13 cellular contexts compared by ENCODE assay signal in the genomic region with DNA sequence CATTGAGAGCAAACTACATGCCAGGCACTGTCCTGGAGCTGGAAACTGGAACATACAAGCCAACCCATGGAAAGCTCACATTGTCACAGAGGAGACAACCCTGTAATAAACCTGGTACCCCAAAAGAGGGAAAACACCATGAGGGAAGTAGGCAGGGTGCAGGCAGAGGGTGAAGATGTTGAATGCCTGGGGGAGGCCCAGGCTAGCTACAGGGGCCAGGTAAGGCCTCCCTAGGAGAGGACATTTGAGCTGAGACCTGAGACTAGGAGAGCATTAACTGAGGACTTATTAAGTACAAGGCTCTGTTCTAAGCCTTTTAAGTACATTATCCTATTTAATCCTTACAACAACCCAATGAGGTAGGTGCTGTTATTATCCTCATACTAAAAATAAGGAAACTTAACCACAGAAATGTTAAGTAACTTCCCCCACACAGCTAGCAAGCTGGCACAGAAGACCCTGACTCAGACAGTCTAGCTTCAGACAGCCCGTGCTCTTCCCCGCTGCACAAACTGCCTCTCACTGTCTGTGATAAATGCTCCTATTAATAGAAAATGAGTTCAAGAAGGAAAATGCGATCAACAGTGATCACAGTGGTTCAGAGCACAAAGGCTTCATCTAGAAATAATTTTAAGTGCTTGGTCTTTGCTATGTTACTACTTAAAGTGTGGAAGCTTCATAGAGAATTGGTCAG. TPM values are rescaled to one million over a fixed set of nuclear protein-coding genes. Genes with fewer than 3 reads are reported as not detected.
DNase-seq lines count a peak whose midpoint lies in the region; ATAC-seq and TF ChIP-seq lines count a peak whose summit lies in the region.
"Had no signal": no experiment of that assay in that cellular context is flagged by ENCODE, and none has a peak within 500 bp of the region (broad histone marks: within the 10 kb centered on the region; RNA-seq: fewer than 3 reads in every experiment).

No MANE protein-coding gene starts in this region.

- no peak overlapping the region for H2BK20ac ChIP-seq in H9 (ENCODE audit: low read depth, low read length, poor library complexity, severe bottlenecking)

- H3K4me1 Mint-ChIP-seq in Caco-2 (ENCODE audit: low read depth, unreplicated experiment), result peaks cover 53% of the 10 kb centered on the region
- peaks cover 67% of the 10 kb centered on the region for H3K4me1 Mint-ChIP-seq in endodermal cell
- peaks cover 68 to 69% of the 10 kb centered on the region in 2 experiments for H3K4me1 Mint-ChIP-seq in H9
- H3K4me1 Mint-ChIP-seq: activated naive CD8-positive, alpha-beta T cell treated with anti-CD3 and anti-CD28 coated beads for 36 hours had no signal

- H3K14ac ChIP-seq in H9 (ENCODE audit: insufficient read depth, low read length), result no peak overlapping the region

- H3K23ac ChIP-seq in H9 (ENCODE audit: insufficient read length, low read depth, low read length), result no peak overlapping the region

- H3K23me2 ChIP-seq in H9 (ENCODE audit: insufficient read length, low read depth, low read length, poor library complexity, severe bottlenecking), result no peaks in the 10 kb centered on the region

- no peak overlapping the region for H3K4me3 Mint-ChIP-seq in Caco-2 (ENCODE audit: unreplicated experiment)
- H3K4me3 Mint-ChIP-seq in endodermal cell, result no peak overlapping the region
- no peak overlapping the region for H3K4me3 Mint-ChIP-seq in H9
- H3K4me3 Mint-ChIP-seq: activated naive CD8-positive, alpha-beta T cell treated with anti-CD3 and anti-CD28 coated beads for 36 hours had no signal

- 71 to 74% methylated on average over 1 to 3 of the region's 3 CpGs for WGBS in endodermal cell (ENCODE audit: insufficient coverage in 1 of 2, insufficient read length in 1 of 2), 2 experiments
- no CpG with 5 or more reads among the region's 3 CpGs for WGBS in H9 (ENCODE audit: extremely low coverage, insufficient read length, low lambda C conversion rate)

- no peaks in the 10 kb centered on the region for H3K79me1 ChIP-seq in H9 (ENCODE audit: insufficient read depth, low read depth, low read length, poor library complexity, severe bottlenecking)

- no peak overlapping the region for H4K8ac ChIP-seq in H9 (replicated peaks; ENCODE audit: insufficient read length, low read depth, low read length)

- H3K27ac ChIP-seq in endodermal cell (ENCODE audit: low read depth, low read length), result peak overlapping the region; percentile 73
- peak overlapping the region; percentile 82 for H3K27ac ChIP-seq in osteoblast (ENCODE audit: low read depth, low read length)
- no peak overlapping the region for H3K27ac ChIP-seq in H9 (ENCODE audit: insufficient read length, low read depth, low read length)
- H3K27ac ChIP-seq: esophagus squamous epithelium had no signal

- H3K9ac ChIP-seq in endodermal cell (ENCODE audit: extremely low read depth, low read length, poor library complexity, severe bottlenecking) (peak overlapping the region; percentile 74), H9 (ENCODE audit: extremely low read depth, insufficient read length, low read length) (no peak overlapping the region)

- no peak overlapping the region for H2BK12ac ChIP-seq in H9 (ENCODE audit: insufficient read length, low read depth, low read length)

- DNase-seq in Caco-2 (no peak), NOMO-1 treated with DMSO at 0.1 percent for 48 hours (lab: John Stamatoyannopoulos, UW; ENCODE audit: unreplicated experiment) (peak; percentile 74), endodermal cell (peak; percentile 45), osteoblast (ENCODE audit: insufficient read length, low spot score, missing footprints) (peak; percentile 86), DMS153 treated with DMSO at 0.1 percent for 48 hours (lab: John Stamatoyannopoulos, UW; ENCODE audit: unreplicated experiment) (no peak), left colon (no peak), NCI-H146 treated with DMSO at 0.1 percent for 48 hours (lab: John Stamatoyannopoulos, UW; ENCODE audit: unreplicated experiment) (no peak), H9 (no peak)
- DNase-seq: activated CD4-positive, alpha-beta T cell treated with anti-CD3 and anti-CD28 coated beads for 4 hours; activated naive CD8-positive, alpha-beta T cell treated with anti-CD3 and anti-CD28 coated beads for 36 hours; DMS79 treated with DMSO at 0.1 percent for 48 hours; esophagus squamous epithelium; NCI-H526 treated with DMSO at 0.1 percent for 48 hours had no signal

- no TSS peak for BruUV-seq in Caco-2 (replicated peaks; lab: Mats Ljungman, UMichigan)

- H3K4me1 ChIP-seq in Caco-2 (peaks cover 48% of the 10 kb centered on the region), endodermal cell (ENCODE audit: control insufficient read depth, insufficient read depth, low read length) (peaks cover 28% of the 10 kb centered on the region), osteoblast (ENCODE audit: insufficient read depth, low read length) (peaks cover 53% of the 10 kb centered on the region), H9 (ENCODE audit: insufficient read depth, low read length) (peaks cover 26% of the 10 kb centered on the region)

- no peak for ATAC-seq in left colon

- no peak overlapping the region for H4K5ac ChIP-seq in H9 (ENCODE audit: insufficient read length, low read depth, low read length)

- CTCF ChIA-PET in Caco-2 (lab: Charles Lee), result interaction anchor here (0.6 to 1.7 kb wide), 2 partner anchors 72 to 121 kb away, joined by 3 to 5 read pairs; no protein-coding TSS in a partner anchor

- H3K36me3 Mint-ChIP-seq in Caco-2 (ENCODE audit: insufficient read depth, unreplicated experiment), result no peaks in the 10 kb centered on the region
- H3K36me3 Mint-ChIP-seq in endodermal cell (ENCODE audit: low read depth), result peaks cover 18% of the 10 kb centered on the region
- peaks cover 22 to 31% (median 25%) of the 10 kb centered on the region in 3 experiments for H3K36me3 Mint-ChIP-seq in H9 (ENCODE audit: insufficient read depth in 1 of 3, low read depth in 3 of 3)

- H3K56ac ChIP-seq in H9 (ENCODE audit: insufficient read length, low read depth, low read length), result no peak overlapping the region

- intact Hi-C loops in Caco-2 (cut with micrococcal nuclease; ENCODE audit: unreplicated experiment) (no loop called here), left colon (cut with DNase I, micrococcal nuclease) (no loop called here)

- TF ChIP-seq CTCF in Caco-2 (IDR thresholded peaks at IDR 0.05; ENCODE audit: insufficient read depth in 1 of 2, low read depth in 1 of 2, low read length in 1 of 2, severe bottlenecking in 1 of 2, unreplicated experiment in 1 of 2) (no peak), endodermal cell (conservative IDR thresholded peaks at IDR 0.05) (no peak), osteoblast (IDR thresholded peaks at IDR 0.05; ENCODE audit: extremely low read depth, low read depth, low read length) (no peak), H9 (conservative IDR thresholded peaks at IDR 0.05) (no peak)

- no peak overlapping the region for H3T11ph ChIP-seq in H9 (ENCODE audit: low read length)

- H3K18ac ChIP-seq in H9 (ENCODE audit: insufficient read length, low read depth, low read length), result no peak overlapping the region

- H3K27ac Mint-ChIP-seq in Caco-2 (ENCODE audit: unreplicated experiment), result peak overlapping the region; percentile 34
- peak overlapping the region; percentile 91 for H3K27ac Mint-ChIP-seq in endodermal cell
- peak overlapping the region in 1 of 3 experiments; percentile 62; a peak in 3 of 7 replicates for H3K27ac Mint-ChIP-seq in H9
- H3K27ac Mint-ChIP-seq: activated naive CD8-positive, alpha-beta T cell treated with anti-CD3 and anti-CD28 coated beads for 36 hours had no signal

- POLR2A ChIA-PET in Caco-2 (lab: Charles Lee), result interaction anchor here (0.6 kb wide), 1 partner anchor 51 kb away, joined by 4 read pairs; no protein-coding TSS in a partner anchor

- H3K4ac ChIP-seq in H9 (ENCODE audit: low read depth, low read length), result no peak overlapping the region

- H4K20me1 ChIP-seq in osteoblast (ENCODE audit: insufficient read depth, low read length) (no peaks in the 10 kb centered on the region), H9 (ENCODE audit: control insufficient read depth, insufficient read depth, insufficient read length) (no peaks in the 10 kb centered on the region)

- no peaks in the 10 kb centered on the region for H3K27me3 Mint-ChIP-seq in Caco-2 (ENCODE audit: insufficient read depth, unreplicated experiment)
- H3K27me3 Mint-ChIP-seq in endodermal cell (ENCODE audit: insufficient read depth), result no peaks in the 10 kb centered on the region
- H3K27me3 Mint-ChIP-seq in H9 (ENCODE audit: low read depth), result no peaks in the 10 kb centered on the region
- H3K27me3 Mint-ChIP-seq: activated naive CD8-positive, alpha-beta T cell treated with anti-CD3 and anti-CD28 coated beads for 36 hours had no signal

- H2BK15ac ChIP-seq in H9 (ENCODE audit: low read depth, low read length), result no peak overlapping the region

- H3K4me3 ChIP-seq in Caco-2 (ENCODE audit: low read depth, low read length) (no peak overlapping the region), endodermal cell (ENCODE audit: low read length) (no peak overlapping the region), osteoblast (ENCODE audit: insufficient read depth, low read length) (no peak overlapping the region)
- H3K4me3 ChIP-seq: esophagus squamous epithelium had no signal

- H3K4me2 ChIP-seq in osteoblast (ENCODE audit: insufficient read depth, low read length) (peak overlapping the region; percentile 35), H9 (ENCODE audit: insufficient read depth, insufficient read length, low read length) (no peak overlapping the region)

- H3K9me3 ChIP-seq in Caco-2, result no peaks in the 10 kb centered on the region
- no peaks in the 10 kb centered on the region for H3K9me3 ChIP-seq in endodermal cell (ENCODE audit: control insufficient read depth, low read length)
- H3K9me3 ChIP-seq in osteoblast (ENCODE audit: low read depth, low read length), result no peaks in the 10 kb centered on the region
- H3K9me3 ChIP-seq in H9 (ENCODE audit: control insufficient read depth, low read depth, low read length), result no peaks in the 10 kb centered on the region
- H3K9me3 ChIP-seq: esophagus squamous epithelium had no signal

- H2BK5ac ChIP-seq in H9 (ENCODE audit: insufficient read length, low read length), result no peak overlapping the region

- H2AK5ac ChIP-seq in H9 (ENCODE audit: insufficient read length, low read length), result no peak overlapping the region

- H3K9me3 Mint-ChIP-seq in Caco-2 (ENCODE audit: unreplicated experiment) (no peaks in the 10 kb centered on the region), endodermal cell (no peaks in the 10 kb centered on the region), H9 (no peaks in the 10 kb centered on the region)
- H3K9me3 Mint-ChIP-seq: activated naive CD8-positive, alpha-beta T cell treated with anti-CD3 and anti-CD28 coated beads for 36 hours had no signal

- no peak overlapping the region for H2BK120ac ChIP-seq in H9 (ENCODE audit: low read depth, low read length, poor library complexity, severe bottlenecking)

- H3K79me2 ChIP-seq in osteoblast (ENCODE audit: insufficient read depth, low read length), result no peaks in the 10 kb centered on the region
- H3K79me2 ChIP-seq in H9 (ENCODE audit: insufficient read depth, low read length), result no peaks in the 10 kb centered on the region

- H3K36me3 ChIP-seq in Caco-2 (ENCODE audit: control insufficient read depth, insufficient read depth, low read length), result no peaks in the 10 kb centered on the region; the same call in 1 of the 2 replicates
- no peaks in the 10 kb centered on the region for H3K36me3 ChIP-seq in endodermal cell (ENCODE audit: control insufficient read depth, insufficient read depth, low read length)
- peaks cover 4% of the 10 kb centered on the region for H3K36me3 ChIP-seq in osteoblast (ENCODE audit: insufficient read depth, low read length)
- H3K36me3 ChIP-seq: esophagus squamous epithelium had no signal

- no peaks in the 10 kb centered on the region for H3K27me3 ChIP-seq in Caco-2 (replicated peaks; ENCODE audit: control insufficient read depth, insufficient read depth, low read length)
- H3K27me3 ChIP-seq in endodermal cell (ENCODE audit: control insufficient read depth, insufficient read depth, low read length, poor library complexity, severe bottlenecking), result no peaks in the 10 kb centered on the region
- H3K27me3 ChIP-seq in osteoblast (ENCODE audit: insufficient read depth, low read length), result no peaks in the 10 kb centered on the region
- no peaks in the 10 kb centered on the region for H3K27me3 ChIP-seq in H9 (ENCODE audit: insufficient read depth, low read length)
- H3K27me3 ChIP-seq: esophagus squamous epithelium had no signal

- no peak overlapping the region for H2AFZ ChIP-seq in osteoblast (ENCODE audit: low read length)
- no peak overlapping the region for H2AFZ ChIP-seq in H9 (ENCODE audit: low read length)

- H4K91ac ChIP-seq in H9 (ENCODE audit: insufficient read length, low read depth, low read length), result no peak overlapping the region

RNA-seq across cellular contexts. Expression of gene ZNF281, which starts 41.8 kb away (rescaled TPM):
- total RNA-seq in Caco-2 (2022) (31.3 and 32.3 TPM in 2 replicates), endodermal cell (10 to 100 TPM; 51.7 to 61.1 TPM), osteoblast (37.7 and 45.6 TPM in 2 replicates), left colon (1 to 10 TPM; 6.8 to 9.2 TPM), H9 (2021) (71.9 and 75.2 TPM in 2 replicates)
- polyA plus RNA-seq in endodermal cell (2013, experiment 1 of 2), result 35.6 TPM
- 33.7 TPM for polyA plus RNA-seq in endodermal cell (2013, experiment 2 of 2)

Comparison
In these comparisons a context has a peak if more than half of its experiments do, and no peak if none do; other contexts are left out.
1. DNase-seq: peak in NOMO-1 treated with DMSO at 0.1 percent for 48 hours (single experiment), endodermal cell (single experiment) and osteoblast (single experiment); none in Caco-2 (0 of 2), DMS153 treated with DMSO at 0.1 percent for 48 hours (single experiment), left colon (0 of 2), NCI-H146 treated with DMSO at 0.1 percent for 48 hours (single experiment) and H9 (single experiment).